In genomic region chr15:60797444-60798040, GRCh38 we compare ENCODE assay signal across 19 cellular contexts.
DNase-seq lines count a peak whose midpoint lies in the region; ATAC-seq and TF ChIP-seq lines count a peak whose summit lies in the region.
"Had no signal": no experiment of that assay in that cellular context is flagged by ENCODE, and none has a peak within 500 bp of the region (broad histone marks: within the 10 kb centered on the region; RNA-seq: fewer than 3 reads in every experiment).

No MANE protein-coding gene starts in this region.

- peak overlapping the region; percentile 27 for H3K4me3 Mint-ChIP-seq in natural killer cell treated with Interleukin-12 subunit alpha and Interleukin-12 subunit beta and Interleukin-15 and Interleukin-18, amount 100 ng/mL, for 72 hours
- no peak overlapping the region for H3K4me3 Mint-ChIP-seq in natural killer cell
- H3K4me3 Mint-ChIP-seq in Calu3 (ENCODE audit: low read depth, unreplicated experiment), result no peak overlapping the region
- H3K4me3 Mint-ChIP-seq: stimulated activated memory B cell treated with anti-CD40 and anti-IgM and Interleukin-4, amounts not matched to agents 10 μg/mL and 1 μg/mL and 100 μg/mL, for 72 hours; type B pancreatic cell had no signal

- intact Hi-C loops in natural killer cell (cut with micrococcal nuclease), result no loop called here
- intact Hi-C loops in Calu3 (cut with micrococcal nuclease; ENCODE audit: unreplicated experiment), result no loop called here

- H3K9me3 Mint-ChIP-seq in natural killer cell treated with Interleukin-12 subunit alpha and Interleukin-12 subunit beta and Interleukin-15 and Interleukin-18, amount 100 ng/mL, for 72 hours, result no peaks in the 10 kb centered on the region
- H3K9me3 Mint-ChIP-seq in natural killer cell (no peaks in the 10 kb centered on the region), Calu3 (ENCODE audit: low read depth, unreplicated experiment) (no peaks in the 10 kb centered on the region)

- H3K36me3 Mint-ChIP-seq in natural killer cell treated with Interleukin-12 subunit alpha and Interleukin-12 subunit beta and Interleukin-15 and Interleukin-18, amount 100 ng/mL, for 72 hours, result peaks cover 5% of the 10 kb centered on the region
- peaks cover 2% of the 10 kb centered on the region for H3K36me3 Mint-ChIP-seq in natural killer cell
- no peaks in the 10 kb centered on the region for H3K36me3 Mint-ChIP-seq in Calu3 (ENCODE audit: insufficient read depth, unreplicated experiment)
- H3K36me3 Mint-ChIP-seq: stimulated activated memory B cell treated with anti-CD40 and anti-IgM and Interleukin-4, amounts not matched to agents 10 μg/mL and 1 μg/mL and 100 μg/mL, for 72 hours; type B pancreatic cell had no signal

- BruUV-seq in Calu3 (replicated peaks; lab: Mats Ljungman, UMichigan), result no TSS peak

- peak overlapping the region in 16 of 21 experiments; percentile 16 to 83 (median 49) for H3K27ac ChIP-seq in skin epidermis
- H3K27ac ChIP-seq: esophagus muscularis mucosa, neutrophil had no signal

- H3K27me3 Mint-ChIP-seq in natural killer cell treated with Interleukin-12 subunit alpha and Interleukin-12 subunit beta and Interleukin-15 and Interleukin-18, amount 100 ng/mL, for 72 hours, result no peaks in the 10 kb centered on the region
- H3K27me3 Mint-ChIP-seq in natural killer cell (ENCODE audit: low read depth in 2 of 2) (peaks cover 0 to 2% of the 10 kb centered on the region in 2 donors), Calu3 (ENCODE audit: unreplicated experiment) (peaks cover 15% of the 10 kb centered on the region)
- H3K27me3 Mint-ChIP-seq: stimulated activated memory B cell treated with anti-CD40 and anti-IgM and Interleukin-4, amounts not matched to agents 10 μg/mL and 1 μg/mL and 100 μg/mL, for 72 hours had no signal

- DNase-seq in natural killer cell treated with Interleukin-12 subunit alpha and Interleukin-12 subunit beta and Interleukin-15 and Interleukin-18, amount 100 ng/mL, for 72 hours (ENCODE audit: low spot score), result no peak
- DNase-seq in natural killer cell (no peak), GM04504 (ENCODE audit: low read depth) (peak; percentile 45), choroid plexus epithelial cell (ENCODE audit: low read depth) (peak; percentile 34), Calu3 (no peak), H4 (ENCODE audit: low spot score) (no peak)
- DNase-seq: caudate nucleus, Kasumi-1, NCI-H1092 treated with DMSO at 0.1 percent for 48 hours, NCI-H510A, RPMI8226 had no signal

- CTCF ChIA-PET in Calu3 (lab: Charles Lee), result no interaction called here

- H3K27ac Mint-ChIP-seq in natural killer cell treated with Interleukin-12 subunit alpha and Interleukin-12 subunit beta and Interleukin-15 and Interleukin-18, amount 100 ng/mL, for 72 hours, result peak overlapping the region; percentile 27 to 54
- no peak overlapping the region for H3K27ac Mint-ChIP-seq in natural killer cell
- no peak overlapping the region for H3K27ac Mint-ChIP-seq in Calu3 (ENCODE audit: unreplicated experiment)
- H3K27ac Mint-ChIP-seq: stimulated activated memory B cell treated with anti-CD40 and anti-IgM and Interleukin-4, amounts not matched to agents 10 μg/mL and 1 μg/mL and 100 μg/mL, for 72 hours; type B pancreatic cell had no signal

- TF ChIP-seq CTCF in natural killer cell (IDR thresholded peaks at IDR 0.05) (no peak), choroid plexus epithelial cell (conservative IDR thresholded peaks at IDR 0.05; ENCODE audit: low read depth, low read length) (no peak), Calu3 (IDR thresholded peaks at IDR 0.05; ENCODE audit: unreplicated experiment) (no peak)

- ATAC-seq in natural killer cell treated with Interleukin-12 subunit alpha and Interleukin-12 subunit beta and Interleukin-15 and Interleukin-18, amount 100 ng/mL, for 72 hours, result no peak
- ATAC-seq in natural killer cell, result no peak
- no peak for ATAC-seq in HG03469 (IDR thresholded peaks at IDR 0.05; ENCODE audit: unreplicated experiment)
- ATAC-seq: left lobe of liver; stimulated activated memory B cell treated with anti-CD40 and anti-IgM and Interleukin-4, amounts not matched to agents 10 μg/mL and 1 μg/mL and 100 μg/mL, for 72 hours had no signal

- peaks cover 51 to 63% of the 10 kb centered on the region in 2 donors for H3K4me1 Mint-ChIP-seq in natural killer cell treated with Interleukin-12 subunit alpha and Interleukin-12 subunit beta and Interleukin-15 and Interleukin-18, amount 100 ng/mL, for 72 hours (ENCODE audit: low read depth in 2 of 2)
- H3K4me1 Mint-ChIP-seq in natural killer cell, result peaks cover 29 to 36% of the 10 kb centered on the region in 2 donors
- H3K4me1 Mint-ChIP-seq in Calu3 (ENCODE audit: low read depth, unreplicated experiment), result peaks cover 10% of the 10 kb centered on the region

- no peak overlapping the region for H3K4me3 ChIP-seq in choroid plexus epithelial cell (ENCODE audit: low read depth, low read length)
- H3K4me3 ChIP-seq in skin epidermis, result no peak overlapping the region
- H3K4me3 ChIP-seq: adrenal gland, esophagus muscularis mucosa had no signal

Comparison
In these comparisons a context has a peak if more than half of its experiments do, and no peak if none do; other contexts are left out.
1. H3K27ac Mint-ChIP-seq: peak in natural killer cell treated with Interleukin-12 subunit alpha and Interleukin-12 subunit beta and Interleukin-15 and Interleukin-18, amount 100 ng/mL, for 72 hours (2 of 2); none in natural killer cell (0 of 2) and Calu3 (single experiment).
2. DNase-seq: peak in GM04504 (single experiment) and choroid plexus epithelial cell (single experiment); none in natural killer cell treated with Interleukin-12 subunit alpha and Interleukin-12 subunit beta and Interleukin-15 and Interleukin-18, amount 100 ng/mL, for 72 hours (single experiment), natural killer cell (single experiment), Calu3 (single experiment) and H4 (single experiment).